In the genomic region with DNA sequence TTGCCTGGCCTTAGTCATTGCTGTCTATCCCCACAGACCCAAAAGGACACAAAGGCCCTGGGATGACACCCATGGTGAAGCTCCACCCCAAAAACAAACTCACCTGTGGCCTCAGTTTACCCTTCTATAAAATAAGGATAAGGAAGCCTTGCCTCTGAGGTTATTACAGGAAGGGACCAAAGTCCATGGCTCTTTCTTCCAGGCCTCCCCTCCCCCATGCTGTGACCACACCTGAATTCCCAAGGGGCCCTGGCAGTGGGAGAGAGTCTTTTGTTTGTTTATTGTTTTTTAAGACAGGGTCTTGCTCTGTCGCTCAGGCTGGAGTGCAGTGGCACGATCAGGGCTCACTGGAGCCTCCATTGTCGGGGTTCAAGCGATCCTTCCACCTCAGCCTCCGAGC, we compare ENCODE assay signal across 1 cellular context.
TF ChIP-seq lines count a peak whose summit lies in the region.

No MANE protein-coding gene starts in this region.

TF ChIP-seq in HepG2, 621 proteins besides CTCF, POLR2A, EP300 and RAD21:
- TF ChIP-seq SOX13 (IDR thresholded peaks at IDR 0.05) (no peak), SOX13 (CRISPR knock-in tag; conservative IDR thresholded peaks at IDR 0.05 in 1 of 2, IDR thresholded peaks at IDR 0.05 in 1 of 2) (no peak)
- TF ChIP-seq, protein P1, sequence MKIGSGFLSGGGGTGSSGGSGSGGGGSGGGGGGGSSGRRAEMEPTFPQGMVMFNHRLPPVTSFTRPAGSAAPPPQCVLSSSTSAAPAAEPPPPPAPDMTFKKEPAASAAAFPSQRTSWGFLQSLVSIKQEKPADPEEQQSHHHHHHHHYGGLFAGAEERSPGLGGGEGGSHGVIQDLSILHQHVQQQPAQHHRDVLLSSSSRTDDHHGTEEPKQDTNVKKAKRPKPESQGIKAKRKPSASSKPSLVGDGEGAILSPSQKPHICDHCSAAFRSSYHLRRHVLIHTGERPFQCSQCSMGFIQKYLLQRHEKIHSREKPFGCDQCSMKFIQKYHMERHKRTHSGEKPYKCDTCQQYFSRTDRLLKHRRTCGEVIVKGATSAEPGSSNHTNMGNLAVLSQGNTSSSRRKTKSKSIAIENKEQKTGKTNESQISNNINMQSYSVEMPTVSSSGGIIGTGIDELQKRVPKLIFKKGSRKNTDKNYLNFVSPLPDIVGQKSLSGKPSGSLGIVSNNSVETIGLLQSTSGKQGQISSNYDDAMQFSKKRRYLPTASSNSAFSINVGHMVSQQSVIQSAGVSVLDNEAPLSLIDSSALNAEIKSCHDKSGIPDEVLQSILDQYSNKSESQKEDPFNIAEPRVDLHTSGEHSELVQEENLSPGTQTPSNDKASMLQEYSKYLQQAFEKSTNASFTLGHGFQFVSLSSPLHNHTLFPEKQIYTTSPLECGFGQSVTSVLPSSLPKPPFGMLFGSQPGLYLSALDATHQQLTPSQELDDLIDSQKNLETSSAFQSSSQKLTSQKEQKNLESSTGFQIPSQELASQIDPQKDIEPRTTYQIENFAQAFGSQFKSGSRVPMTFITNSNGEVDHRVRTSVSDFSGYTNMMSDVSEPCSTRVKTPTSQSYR (CRISPR knock-in tag; IDR thresholded peaks at IDR 0.05; ENCODE audit: borderline replicate concordance), result 0 out of 2 replicates have a peak, but pooled peaks have one; percentile 18
